In the genomic region with DNA sequence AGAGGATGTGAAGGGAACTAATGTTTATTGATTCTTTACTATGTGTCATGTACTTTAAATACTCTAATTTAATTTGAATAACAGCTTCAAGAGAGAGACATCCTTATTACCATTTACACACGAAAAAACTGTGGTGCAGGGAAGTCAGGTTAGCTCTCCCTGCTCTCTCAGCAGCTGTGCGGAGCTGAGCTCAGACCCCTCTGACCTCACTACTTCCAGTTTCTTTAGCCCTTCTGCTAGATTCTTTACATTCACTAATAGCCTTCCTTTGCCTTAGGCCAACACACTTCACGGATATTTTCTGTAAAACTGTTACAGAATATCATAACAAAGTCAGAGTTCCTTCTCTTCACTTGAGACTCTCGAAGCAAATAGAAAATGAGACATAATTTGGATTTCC, we compare ENCODE assay signal across 19 cellular contexts.
"Had no signal": no experiment of that assay in that cellular context is flagged by ENCODE, and none has a peak within 500 bp of the region (broad histone marks: within the 10 kb centered on the region; RNA-seq: fewer than 3 reads in every experiment).

No MANE protein-coding gene starts in this region.

- DNase-seq: activated CD4-positive, alpha-beta T cell treated with anti-CD3 and anti-CD28 coated beads for 48 hours; activated CD4-positive, alpha-beta T cell treated with anti-CD3 and anti-CD28 coated beads, Interleukin-2, amount 50 U/mL, for 4 hours; activated CD4-positive, CD25-positive, alpha-beta regulatory T cell treated with anti-CD3 and anti-CD28 coated beads, Interleukin-2, amount 50 U/mL, for 72 hours; activated CD8-positive, alpha-beta memory T cell treated with anti-CD3 and anti-CD28 coated beads, Interleukin-2, amount 50 U/mL, for 48 hours; activated CD8-positive, alpha-beta T cell treated with anti-CD3 and anti-CD28 coated beads, Interleukin-2, amount 10 ng/mL, durations not matched to agents 7 days and 5 days; activated gamma-delta T cell; activated naive CD4-positive, alpha-beta T cell treated with anti-CD3 and anti-CD28 coated beads for 36 hours; activated T-cell treated with anti-CD3 and anti-CD28 coated beads, Interleukin-2, amount 50 U/mL, for 24 hours; brain microvascular endothelial cell; NCI-H1105; NCI-H1436; NCI-H1694 treated with DMSO at 0.1 percent for 48 hours; NCI-H2029 treated with DMSO at 0.1 percent for 48 hours; NCI-H510A treated with DMSO at 0.1 percent for 48 hours; PC-3; SHP77 had no signal

- H3K36me3 ChIP-seq: brain microvascular endothelial cell, cardiac muscle cell had no signal

- H3K9ac ChIP-seq: KMS-11 had no signal

- H3K4me3 ChIP-seq: cardiac muscle cell had no signal

- ATAC-seq: activated CD8-positive, alpha-beta T cell treated with anti-CD3 and anti-CD28 coated beads, Interleukin-2, amount 10 ng/mL, durations not matched to agents 7 days and 5 days; activated T-helper 17 cell treated with anti-CD3 and anti-CD28 coated beads, Interleukin-2, amount 50 U/mL, for 72 hours; PC-3 had no signal

- H3K27me3 ChIP-seq: brain microvascular endothelial cell had no signal
